In the genomic region with DNA sequence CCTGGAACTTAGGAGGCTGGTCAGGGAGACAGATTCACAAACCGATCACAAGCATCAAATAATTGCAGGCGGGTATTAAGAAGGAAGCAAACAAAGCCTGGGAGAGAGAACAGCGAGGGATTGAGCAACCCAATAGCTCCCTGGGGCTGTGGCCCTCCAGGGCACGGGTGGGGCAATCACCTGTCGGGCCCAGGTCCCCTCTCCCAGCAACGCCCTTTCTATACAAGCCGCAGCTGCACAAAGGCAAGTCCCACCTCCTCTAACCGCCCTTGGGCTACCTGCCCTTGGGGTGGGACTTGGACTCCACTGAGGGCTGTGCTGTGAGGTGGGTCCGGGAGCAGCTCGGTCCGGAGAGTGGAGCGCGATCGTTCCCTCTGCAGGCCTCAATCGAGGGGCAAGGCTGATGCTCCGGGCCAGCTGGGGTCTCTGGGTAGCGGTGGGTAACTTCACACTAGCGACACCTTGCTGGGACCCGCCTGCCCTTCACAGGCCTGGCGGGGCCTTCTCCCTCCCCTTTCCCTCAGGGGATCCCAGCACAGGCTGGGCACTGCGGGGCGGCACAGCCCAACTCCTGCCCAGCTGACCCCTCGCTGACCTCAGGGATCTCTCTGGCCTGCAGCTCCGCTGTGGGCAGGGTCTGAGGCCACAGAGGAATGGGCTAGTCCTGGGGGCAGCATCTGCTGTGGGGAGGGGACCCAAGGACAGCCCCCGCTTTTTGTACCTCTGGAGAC, we compare ENCODE assay signal across 8 cellular contexts. TPM values are rescaled to one million over a fixed set of nuclear protein-coding genes. Genes with fewer than 3 reads are reported as not detected.
DNase-seq lines count a peak whose midpoint lies in the region; ATAC-seq and TF ChIP-seq lines count a peak whose summit lies in the region.

No MANE protein-coding gene starts in this region.

- H4K91ac ChIP-seq in mesenchymal stem cell (ENCODE audit: low read length) = peak overlapping the region; percentile 97

- intact Hi-C loops in body of pancreas (cut with DNase I) = no loop called here

- H2BK15ac ChIP-seq in mesenchymal stem cell (ENCODE audit: low read depth, poor library complexity, severe bottlenecking) = peak overlapping the region; percentile 96

- peak overlapping the region; percentile 82 to 96 for H3K18ac ChIP-seq in mesenchymal stem cell (ENCODE audit: low read depth in 1 of 2, low read length in 2 of 2)

- peaks cover 60% of the 10 kb centered on the region for H3K4me1 ChIP-seq in body of pancreas
- peaks cover 16% of the 10 kb centered on the region for H3K4me1 ChIP-seq in mesenchymal stem cell (ENCODE audit: control insufficient read depth, insufficient read depth, low read depth, low read length)

- no peak overlapping the region for H2BK5ac ChIP-seq in mesenchymal stem cell (ENCODE audit: low read depth, low read length, poor library complexity, severe bottlenecking)

- H2BK12ac ChIP-seq in mesenchymal stem cell (ENCODE audit: low read length in 2 of 2) = peak overlapping the region; percentile 43 to 80

- peak overlapping the region; percentile 98 for H4K8ac ChIP-seq in mesenchymal stem cell (ENCODE audit: low read length)

- CTCF ChIA-PET in HEK293T (lab: Yijun Ruan, JAX) = interaction anchor here (0.7 to 2.7 kb wide), 15 partner anchors 10 to 149 kb away, joined by 3 to 47 read pairs (median 4); a partner anchor contains a TSS

- POLR2A ChIA-PET in HEK293T (lab: Yijun Ruan, JAX) = interaction anchor here (0.8 to 13.3 kb wide), 22 partner anchors 10 to 408 kb away, joined by 3 to 450 read pairs (median 6); a partner anchor contains a TSS

- peak overlapping the region; percentile 14 to 97 for H3K4ac ChIP-seq in mesenchymal stem cell (ENCODE audit: low read depth in 1 of 2, low read length in 2 of 2)

- peak; percentile 22 to 75 (median 45) for TF ChIP-seq POLR2A in body of pancreas (IDR thresholded peaks at IDR 0.05)

- H3K23ac ChIP-seq in mesenchymal stem cell (ENCODE audit: low read length in 2 of 2) = no peak overlapping the region

- H3K9ac ChIP-seq in mesenchymal stem cell (ENCODE audit: low read length) = peak overlapping the region; percentile 79

- 7 to 18% methylated on average over 3 to 23 of the region's 25 CpGs for WGBS in body of pancreas, 2 donors
- WGBS in mesenchymal stem cell = 68% methylated on average over 23 of the region's 25 CpGs

- H2AK5ac ChIP-seq in mesenchymal stem cell (ENCODE audit: low read length, severe bottlenecking) = peak overlapping the region; percentile 42

- H3K27ac ChIP-seq in body of pancreas (peak overlapping the region; percentile 99 to 100 (median 99)), mesenchymal stem cell (ENCODE audit: low read length, poor library complexity, severe bottlenecking) (peak overlapping the region; percentile 4)

- no peak overlapping the region for H3K14ac ChIP-seq in mesenchymal stem cell (ENCODE audit: low read length in 2 of 2)

- H3K4me2 ChIP-seq in mesenchymal stem cell (ENCODE audit: low read length, poor library complexity, severe bottlenecking) = peak overlapping the region; percentile 3

- peaks cover 0 to 2% of the 10 kb centered on the region in 2 donors for H3K36me3 ChIP-seq in body of pancreas (replicated peaks in 1 of 2; ENCODE audit: insufficient read depth in 1 of 2, low read depth in 2 of 2)
- H3K36me3 ChIP-seq in mesenchymal stem cell (ENCODE audit: control insufficient read depth in 1 of 2, insufficient read depth in 2 of 2, low read depth in 1 of 2, low read length in 2 of 2) = peaks cover 35 to 44% of the 10 kb centered on the region in 2 experiments

- H3K9me3 ChIP-seq in body of pancreas (no peaks in the 10 kb centered on the region), mesenchymal stem cell (ENCODE audit: control insufficient read depth, low read length) (no peaks in the 10 kb centered on the region)

- ATAC-seq in body of pancreas (peak; percentile 60), HG03045 (IDR thresholded peaks at IDR 0.05; ENCODE audit: unreplicated experiment) (no peak)

- peak overlapping the region in 1 of 2 donors; percentile 13 for H3K4me3 ChIP-seq in body of pancreas
- peak overlapping the region in 1 of 2 experiments; percentile 65 for H3K4me3 ChIP-seq in mesenchymal stem cell (ENCODE audit: insufficient read depth in 1 of 2, low read depth in 1 of 2, low read length in 2 of 2)

- TF ChIP-seq CTCF in body of pancreas (IDR thresholded peaks at IDR 0.05) = peak in 2 of 7 experiments; percentile 1 to 9

- H3K27me3 ChIP-seq in body of pancreas = no peaks in the 10 kb centered on the region
- no peaks in the 10 kb centered on the region for H3K27me3 ChIP-seq in mesenchymal stem cell (ENCODE audit: control insufficient read depth in 1 of 2, insufficient read depth in 1 of 2, low read length in 2 of 2)

- H3K79me1 ChIP-seq in mesenchymal stem cell (replicated peaks; ENCODE audit: low read length, poor library complexity, severe bottlenecking) = peaks cover 5% of the 10 kb centered on the region

- peak; percentile 84 for DNase-seq in DMS153 (lab: John Stamatoyannopoulos, UW)
- DNase-seq in NCI-H128 (lab: John Stamatoyannopoulos, UW; ENCODE audit: unreplicated experiment) = peak; percentile 66
- peak; percentile 81 to 93 (median 88) for DNase-seq in body of pancreas
- DNase-seq in mesenchymal stem cell = no peak
- DNase-seq in NCI-H1092 (lab: John Stamatoyannopoulos, UW) = no peak
- no peak for DNase-seq in SKM-1 treated with dmso at 0.1 percent for 144 hours (lab: John Stamatoyannopoulos, UW; ENCODE audit: unreplicated experiment)
- DNase-seq in HEK293T (ENCODE audit: extremely low spot score) = no peak

- H2BK120ac ChIP-seq in mesenchymal stem cell (ENCODE audit: low read depth, low read length) = peak overlapping the region; percentile 81

- peak overlapping the region; percentile 10 for H2AFZ ChIP-seq in mesenchymal stem cell (ENCODE audit: low read depth, low read length)

TF ChIP-seq in HEK293T, 16 proteins besides CTCF, POLR2A, EP300 and RAD21:
- TF ChIP-seq L3MBTL2 (conservative IDR thresholded peaks at IDR 0.05) (no peak), ZNF384 (IDR thresholded peaks at IDR 0.05) (no peak), SP1 (IDR thresholded peaks at IDR 0.05) (no peak), ARNT (IDR thresholded peaks at IDR 0.05) (no peak), LEF1 (IDR thresholded peaks at IDR 0.05; ENCODE audit: borderline replicate concordance) (no peak), BHLHE40 (IDR thresholded peaks at IDR 0.05; ENCODE audit: borderline replicate concordance) (no peak), SUZ12 (IDR thresholded peaks at IDR 0.05) (no peak), CTBP1 (IDR thresholded peaks at IDR 0.05; ENCODE audit: borderline replicate concordance) (no peak), TARDBP (IDR thresholded peaks at IDR 0.05) (no peak), FOXA1 (IDR thresholded peaks at IDR 0.05) (no peak)
TF ChIP-seq in HEK293T: peak in this region for 0.

RNA-seq across cellular contexts. Expression of a gene that starts 8.0 kb away (rescaled TPM):
- total RNA-seq in body of pancreas = 100 to 1,000 TPM in 1 of 2 donors, 10 to 100 TPM in 1; 83.4 to 125 TPM
- polyA plus RNA-seq in mesenchymal stem cell (2013, experiment 1 of 2) = 253 TPM
- 265 TPM for polyA plus RNA-seq in mesenchymal stem cell (2013, experiment 2 of 2)

RNA-seq across cellular contexts. Expression of a gene that starts 8.3 kb away (rescaled TPM):
- 10 to 100 TPM in 1 of 2 donors, 1 to 10 TPM in 1; 8.3 to 15.5 TPM for total RNA-seq in body of pancreas
- polyA plus RNA-seq in mesenchymal stem cell (2013, experiment 1 of 2) = 30.6 TPM
- polyA plus RNA-seq in mesenchymal stem cell (2013, experiment 2 of 2) = 32.3 TPM

RNA-seq across cellular contexts. Expression of a gene that starts 11.3 kb away (rescaled TPM):
- 10 to 100 TPM; 18.4 to 19.4 TPM for total RNA-seq in body of pancreas
- 0.73 TPM for polyA plus RNA-seq in mesenchymal stem cell (2013, experiment 1 of 2)
- polyA plus RNA-seq in mesenchymal stem cell (2013, experiment 2 of 2) = 1.2 TPM

RNA-seq across cellular contexts. Expression of a gene that starts 18.6 kb away (rescaled TPM):
- 100 to 1,000 TPM; 219 to 302 TPM for total RNA-seq in body of pancreas
- polyA plus RNA-seq in mesenchymal stem cell (2013, experiment 1 of 2) = 186 TPM
- 188 TPM for polyA plus RNA-seq in mesenchymal stem cell (2013, experiment 2 of 2)

RNA-seq across cellular contexts. Expression of a gene that starts 18.8 kb away (rescaled TPM):
- not detected for total RNA-seq in body of pancreas
- not detected for polyA plus RNA-seq in mesenchymal stem cell (2013, experiment 1 of 2)
- not detected for polyA plus RNA-seq in mesenchymal stem cell (2013, experiment 2 of 2)

Comparison
In these comparisons a context has a peak if more than half of its experiments do, and no peak if none do; other contexts are left out.
1. DNase-seq: peak in DMS153 (single experiment), NCI-H128 (single experiment) and body of pancreas (4 of 4); none in mesenchymal stem cell (single experiment), NCI-H1092 (single experiment), SKM-1 treated with dmso at 0.1 percent for 144 hours (single experiment) and HEK293T (single experiment).